In the genomic region with DNA sequence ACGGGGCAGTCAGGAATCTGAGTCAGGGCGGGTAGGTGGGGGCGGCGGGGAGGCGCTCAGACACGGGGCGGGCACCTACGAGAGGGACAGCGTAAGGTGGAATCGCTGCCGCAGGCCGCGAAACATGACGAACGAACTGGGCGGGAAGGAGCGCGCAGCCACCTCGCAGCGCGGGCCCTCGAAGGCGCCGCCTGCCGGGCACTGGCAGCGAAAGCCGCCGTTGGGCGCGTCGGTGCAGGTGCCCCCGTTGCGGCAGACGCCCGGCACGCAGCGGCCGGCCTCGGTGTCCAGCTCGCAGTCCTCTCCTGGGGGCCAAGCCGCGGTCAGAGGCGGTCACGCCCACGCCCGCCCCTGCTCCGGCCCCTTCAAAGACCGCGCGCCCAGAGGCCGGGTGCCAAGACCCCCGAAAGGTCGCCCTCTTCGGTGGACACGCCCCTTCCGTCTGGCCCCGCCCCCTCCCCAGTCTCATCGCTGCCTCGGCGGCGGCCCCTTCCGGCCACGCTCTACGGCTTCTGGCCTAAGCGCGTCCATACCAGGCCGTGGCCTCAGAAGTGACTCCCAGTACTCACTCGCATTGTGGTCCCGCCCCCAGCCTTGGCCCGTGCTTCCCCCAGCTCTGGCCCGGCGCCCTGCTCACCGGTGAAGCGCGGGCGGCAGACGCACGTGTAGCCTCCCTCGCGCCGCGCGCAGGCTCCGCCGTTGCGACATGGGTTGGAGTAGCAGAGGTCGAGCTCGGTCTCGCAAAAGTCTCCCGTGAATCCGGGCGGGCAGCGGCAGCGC, we compare ENCODE assay signal across 8 cellular contexts. TPM values are rescaled to one million over a fixed set of nuclear protein-coding genes. Genes with fewer than 3 reads are reported as not detected.
A peak's percentile ranks its signal among the peaks of the same experiment; 100 is the strongest.
DNase-seq lines count a peak whose midpoint lies in the region; ATAC-seq and TF ChIP-seq lines count a peak whose summit lies in the region.

No MANE protein-coding gene starts in this region.

- no peaks in the 10 kb centered on the region for H3K36me3 ChIP-seq in neural progenitor cell
- H3K36me3 ChIP-seq in stomach smooth muscle (ENCODE audit: control insufficient read depth in 2 of 2, insufficient read depth in 2 of 2, low read length in 2 of 2) = no peaks in the 10 kb centered on the region

- no peak overlapping the region for H3K27ac Mint-ChIP-seq in neural progenitor cell

- H3K4me3 ChIP-seq in neural progenitor cell = peak overlapping the region; percentile 51
- H3K4me3 ChIP-seq in stomach smooth muscle (ENCODE audit: low read length in 2 of 2) = peak overlapping the region; percentile 55 to 74

- H3K9ac ChIP-seq in neural progenitor cell (no peak overlapping the region), stomach smooth muscle (ENCODE audit: low read length in 2 of 2) (no peak overlapping the region)

- H3K27me3 ChIP-seq in neural progenitor cell (peaks cover 8% of the 10 kb centered on the region), stomach smooth muscle (ENCODE audit: control insufficient read depth in 1 of 2, insufficient read depth in 2 of 2, low read length in 2 of 2) (peaks cover 10 to 20% of the 10 kb centered on the region in 2 donors)

- H3K9me3 ChIP-seq in neural progenitor cell (ENCODE audit: low read depth) = no peaks in the 10 kb centered on the region
- H3K9me3 ChIP-seq in stomach smooth muscle (ENCODE audit: control insufficient read depth in 2 of 2, low read length in 2 of 2) = no peaks in the 10 kb centered on the region

- H2AFZ ChIP-seq in neural progenitor cell (replicated peaks) = peak overlapping the region; percentile 89

- TF ChIP-seq CTCF in neural progenitor cell (IDR thresholded peaks at IDR 0.05) = peak; percentile 76

- peak overlapping the region; percentile 75 for H3K4me2 ChIP-seq in neural progenitor cell

- peaks cover 13% of the 10 kb centered on the region for H3K79me2 ChIP-seq in neural progenitor cell (ENCODE audit: low read depth)

- peaks cover 14% of the 10 kb centered on the region for H3K27me3 Mint-ChIP-seq in neural progenitor cell (ENCODE audit: insufficient read depth, low read depth)

- H3K9me3 Mint-ChIP-seq in neural progenitor cell = peaks cover 3% of the 10 kb centered on the region

- peaks cover 56% of the 10 kb centered on the region for H4K20me1 ChIP-seq in neural progenitor cell (ENCODE audit: low read depth)

- DNase-seq in Ammon's horn (ENCODE audit: low spot score) (peak; percentile 51), NCI-H1048 (lab: John Stamatoyannopoulos, UW) (peak; percentile 52), activated T-helper 1 cell treated with Interleukin-2 at 50 U/mL for 16 hours (ENCODE audit: low read depth) (peak; percentile 73), fibroblast of the conjunctiva (ENCODE audit: low read depth) (peak; percentile 26), neural progenitor cell (ENCODE audit: low spot score) (peak; percentile 95), NCI-H1930 (lab: John Stamatoyannopoulos, UW) (no peak)

- H3K4me3 Mint-ChIP-seq in neural progenitor cell = peak overlapping the region; percentile 43

- peaks cover 13% of the 10 kb centered on the region for H3K4me1 Mint-ChIP-seq in neural progenitor cell

- peaks cover 11% of the 10 kb centered on the region for H3K4me1 ChIP-seq in neural progenitor cell
- H3K4me1 ChIP-seq in stomach smooth muscle (ENCODE audit: control insufficient read depth, insufficient read depth, low read length) = peaks cover 16% of the 10 kb centered on the region

- ATAC-seq in GM21529 (IDR thresholded peaks at IDR 0.05; ENCODE audit: unreplicated experiment) = peak; percentile 50

- peaks cover 42% of the 10 kb centered on the region for H3K36me3 Mint-ChIP-seq in neural progenitor cell

- H3K27ac ChIP-seq in neural progenitor cell = no peak overlapping the region
- no peak overlapping the region for H3K27ac ChIP-seq in stomach smooth muscle (ENCODE audit: low read length)

- H3F3A ChIP-seq in neural progenitor cell (ENCODE audit: low read depth) = peaks cover 33% of the 10 kb centered on the region

RNA-seq across cellular contexts. Expression of gene CELSR3, which starts 6.4 kb away (rescaled TPM):
- 9.9 and 22.3 TPM in 2 replicates for total RNA-seq in neural progenitor cell (ENCODE audit: low replicate concordance)

RNA-seq across cellular contexts. Expression of gene SLC26A6, which starts 21.0 kb away (rescaled TPM):
- 42.5 and 78.9 TPM in 2 replicates for total RNA-seq in neural progenitor cell (ENCODE audit: low replicate concordance)

RNA-seq across cellular contexts. Expression of gene NCKIPSD, which starts 29.5 kb away (rescaled TPM):
- total RNA-seq in neural progenitor cell (ENCODE audit: low replicate concordance) = 32.8 and 69.1 TPM in 2 replicates

RNA-seq across cellular contexts. Expression of gene TMEM89, which starts 34.7 kb away (rescaled TPM):
- not detected in 2 replicates for total RNA-seq in neural progenitor cell (ENCODE audit: low replicate concordance)

RNA-seq across cellular contexts. Expression of gene UQCRC1, which starts 46.8 kb away (rescaled TPM):
- 240 and 246 TPM in 2 replicates for total RNA-seq in neural progenitor cell (ENCODE audit: low replicate concordance)

Comparison
In these comparisons a context has a peak if more than half of its experiments do, and no peak if none do; other contexts are left out.
1. DNase-seq: peak in Ammon's horn (single experiment), NCI-H1048 (single experiment), activated T-helper 1 cell treated with Interleukin-2 at 50 U/mL for 16 hours (single experiment), fibroblast of the conjunctiva (single experiment) and neural progenitor cell (single experiment); none in NCI-H1930 (0 of 2).